32 cellular contexts compared by ENCODE assay signal in genomic region chr4:43264730-43265129, GRCh38.
"Had no signal": no experiment of that assay in that cellular context is flagged by ENCODE, and none has a peak within 500 bp of the region (broad histone marks: within the 10 kb centered on the region; RNA-seq: fewer than 3 reads in every experiment).

No MANE protein-coding gene starts in this region.

- H3K27ac ChIP-seq: adrenal gland, body of pancreas, brain microvascular endothelial cell, breast epithelium, VCaP had no signal

- ATAC-seq: activated CD4-positive, alpha-beta T cell treated with anti-CD3 and anti-CD28 coated beads for 36 hours; activated CD8-positive, alpha-beta memory T cell treated with anti-CD3 and anti-CD28 coated beads, Interleukin-2, amount 10 ng/mL, durations not matched to agents 7 days and 5 days; activated CD8-positive, alpha-beta T cell treated with anti-CD3 and anti-CD28 coated beads, Interleukin-2, amount 10 ng/mL, durations not matched to agents 7 days and 5 days; activated naive CD4-positive, alpha-beta T cell treated with anti-CD3 and anti-CD28 coated beads, Interleukin-2, amount 50 U/mL, for 72 hours; body of pancreas had no signal

- H3K36me3 ChIP-seq: adrenal gland, brain microvascular endothelial cell, breast epithelium had no signal

- H3K4me1 ChIP-seq: adrenal gland, body of pancreas, breast epithelium had no signal

- DNase-seq: activated B cell treated with CpG ODN at 0.5 μM for 24 hours; activated CD4-positive, alpha-beta memory T cell treated with anti-CD3 and anti-CD28 coated beads, Interleukin-2, amount 10 ng/mL, durations not matched to agents 7 days and 5 days; activated CD4-positive, alpha-beta T cell treated with anti-CD3 and anti-CD28 coated beads for 1 hour; activated CD4-positive, alpha-beta T cell treated with anti-CD3 and anti-CD28 coated beads for 36 hours; activated CD4-positive, alpha-beta T cell treated with anti-CD3 and anti-CD28 coated beads for 48 hours; activated CD4-positive, alpha-beta T cell treated with anti-CD3 and anti-CD28 coated beads, Interleukin-2, amount 10 ng/mL, durations not matched to agents 7 days and 5 days; activated CD4-positive, alpha-beta T cell treated with anti-CD3 and anti-CD28 coated beads, Interleukin-2, amount 50 U/mL, for 48 hours; activated CD8-positive, alpha-beta memory T cell treated with anti-CD3 and anti-CD28 coated beads for 24 hours; activated CD8-positive, alpha-beta memory T cell treated with anti-CD3 and anti-CD28 coated beads, Interleukin-2, amount 10 ng/mL, durations not matched to agents 7 days and 5 days; activated CD8-positive, alpha-beta memory T cell treated with anti-CD3 and anti-CD28 coated beads, Interleukin-2, amount 50 U/mL, for 48 hours; activated CD8-positive, alpha-beta T cell treated with anti-CD3 and anti-CD28 coated beads, Interleukin-2, amount 10 ng/mL, durations not matched to agents 7 days and 5 days; activated effector memory CD4-positive, alpha-beta T cell treated with Interleukin-2 at 50 U/mL for 16 hours; activated gamma-delta T cell; activated naive CD4-positive, alpha-beta T cell treated with anti-CD3 and anti-CD28 coated beads for 36 hours; activated naive CD4-positive, alpha-beta T cell treated with anti-CD3 and anti-CD28 coated beads, Interleukin-2, amount 50 U/mL, for 16 hours; activated naive CD8-positive, alpha-beta T cell treated with anti-CD3 and anti-CD28 coated beads for 36 hours; activated T-cell treated with anti-CD3 and anti-CD28 coated beads, Interleukin-2, amount 50 U/mL, for 24 hours; activated T-cell treated with anti-CD3 and anti-CD28 coated beads, Interleukin-2, amount 50 U/mL, for 48 hours; adrenal gland; amniotic stem cell; aorta; body of pancreas; brain microvascular endothelial cell; central memory CD4-positive, alpha-beta T cell; T-helper 1 cell; T-helper 2 cell; T-helper 9 cell had no signal

- FAIRE-seq: astrocyte, TTC549 had no signal

- H3K27me3 ChIP-seq: adrenal gland, body of pancreas, brain microvascular endothelial cell, breast epithelium had no signal

- H3K4me3 ChIP-seq: adrenal gland, body of pancreas, breast epithelium had no signal

- H3K9me3 ChIP-seq: body of pancreas had no signal
